19 cellular contexts compared by ENCODE assay signal in genomic region chr3:193951859-193952258, GRCh38.
A peak's percentile ranks its signal among the peaks of the same experiment; 100 is the strongest.
DNase-seq lines count a peak whose midpoint lies in the region; ATAC-seq and TF ChIP-seq lines count a peak whose summit lies in the region.
"Had no signal": no experiment of that assay in that cellular context is flagged by ENCODE, and none has a peak within 500 bp of the region (broad histone marks: within the 10 kb centered on the region; RNA-seq: fewer than 3 reads in every experiment).

No MANE protein-coding gene starts in this region.

- H3K27ac Mint-ChIP-seq in MCF 10A (ENCODE audit: low read depth, unreplicated experiment): peak overlapping the region; percentile 81
- H3K27ac Mint-ChIP-seq: CD4-positive, CD25-positive, alpha-beta regulatory T cell had no signal

- TF ChIP-seq POLR2A in breast epithelium (IDR thresholded peaks at IDR 0.05): no peak

- H3K4me3 ChIP-seq in breast epithelium: no peak overlapping the region

- H3K4me3 Mint-ChIP-seq in MCF 10A (ENCODE audit: unreplicated experiment): no peak overlapping the region
- H3K4me3 Mint-ChIP-seq: CD4-positive, CD25-positive, alpha-beta regulatory T cell had no signal

- intact Hi-C loops in MCF 10A (cut with micrococcal nuclease): no loop called here
- intact Hi-C loops in breast epithelium (cut with DNase I; ENCODE audit: low total_unique reads): no loop called here

- H3K27ac ChIP-seq in breast epithelium: no peak overlapping the region

- H3K4me1 ChIP-seq in breast epithelium: no peaks in the 10 kb centered on the region
- H3K4me1 ChIP-seq: BE2C had no signal

- H3K36me3 ChIP-seq in breast epithelium: no peaks in the 10 kb centered on the region
- H3K36me3 ChIP-seq: BE2C had no signal

- H3K27me3 Mint-ChIP-seq in MCF 10A (ENCODE audit: insufficient read depth, unreplicated experiment): no peaks in the 10 kb centered on the region

- TF ChIP-seq CTCF in MCF 10A (IDR thresholded peaks at IDR 0.05; ENCODE audit: unreplicated experiment) (no peak), breast epithelium (IDR thresholded peaks at IDR 0.05) (no peak)

- DNase-seq in MCF 10A (ENCODE audit: unreplicated experiment) (peak; percentile 72), breast epithelium (ENCODE audit: low spot score in 2 of 2) (no peak), dermis blood vessel endothelial cell (peak; percentile 14), kidney tubule cell (ENCODE audit: low spot score) (peak; percentile 7), NCI-H1417 treated with DMSO at 0.1 percent for 48 hours (lab: John Stamatoyannopoulos, UW) (no peak), NCI-H1092 treated with DMSO at 0.1 percent for 48 hours (lab: John Stamatoyannopoulos, UW) (no peak)
- DNase-seq in activated CD4-positive, alpha-beta T cell treated with anti-CD3 and anti-CD28 coated beads, Interleukin-2, amount 50 U/mL, for 4 hours: no peak
- DNase-seq: BE2C; CD4-positive, CD25-positive, alpha-beta regulatory T cell; COR-L47; DMS 273 treated with DMSO at 0.1 percent for 48 hours; DND-41; H7; NCI-H1092; NCI-H2081; NCI-H2171 treated with DMSO at 0.1 percent for 48 hours; NCI-H446; SIG-M5 had no signal

- POLR2A ChIA-PET in MCF 10A (lab: Yijun Ruan, JAX): interaction anchor here (0.7 to 1.8 kb wide), 18 partner anchors 9 to 364 kb away, joined by 3 to 10 read pairs (median 5); partner anchors contain the start of gene HES1

- no peak for ATAC-seq in HG03378 (IDR thresholded peaks at IDR 0.05; ENCODE audit: unreplicated experiment)

- H3K9me3 ChIP-seq in breast epithelium: peaks cover 0 to 13% of the 10 kb centered on the region in 2 donors
- H3K9me3 ChIP-seq: BE2C had no signal

- CTCF ChIA-PET in MCF 10A (lab: Yijun Ruan, JAX): interaction anchor here (0.6 to 1.6 kb wide), 7 partner anchors 11 to 186 kb away, joined by 3 to 5 read pairs (median 4); no protein-coding TSS in a partner anchor

- BruUV-seq in MCF 10A (replicated peaks; lab: Mats Ljungman, UMichigan): no TSS peak

- peaks cover 22% of the 10 kb centered on the region for H3K4me1 Mint-ChIP-seq in MCF 10A (ENCODE audit: insufficient read depth, unreplicated experiment)

- peaks cover 16% of the 10 kb centered on the region for H3K9me3 Mint-ChIP-seq in MCF 10A (ENCODE audit: unreplicated experiment)

- H3K27me3 ChIP-seq in breast epithelium: no peaks in the 10 kb centered on the region
- H3K27me3 ChIP-seq: BE2C had no signal

- H3K36me3 Mint-ChIP-seq in MCF 10A (ENCODE audit: insufficient read depth, unreplicated experiment): no peaks in the 10 kb centered on the region
- H3K36me3 Mint-ChIP-seq: CD4-positive, CD25-positive, alpha-beta regulatory T cell had no signal

Comparison
In these comparisons a context has a peak if more than half of its experiments do, and no peak if none do; other contexts are left out.
1. DNase-seq: peak in MCF 10A (single experiment), dermis blood vessel endothelial cell (single experiment) and kidney tubule cell (single experiment); none in breast epithelium (0 of 2), NCI-H1417 treated with DMSO at 0.1 percent for 48 hours (single experiment), NCI-H1092 treated with DMSO at 0.1 percent for 48 hours (single experiment) and activated CD4-positive, alpha-beta T cell treated with anti-CD3 and anti-CD28 coated beads, Interleukin-2, amount 50 U/mL, for 4 hours (0 of 2).